ENCODE assay signal across 8 cellular contexts in genomic region chr12:26748741-26749431, GRCh38.
DNase-seq lines count a peak whose midpoint lies in the region; ATAC-seq and TF ChIP-seq lines count a peak whose summit lies in the region.

No MANE protein-coding gene starts in this region.

- intact Hi-C loops in sciatic nerve (cut with DNase I) (no loop called here), adrenal gland (cut with DNase I) (no loop called here)

- ATAC-seq in GM19025 (IDR thresholded peaks at IDR 0.05; ENCODE audit: low read depth, unreplicated experiment) (peak; percentile 35), HG03432 (IDR thresholded peaks at IDR 0.05; ENCODE audit: unreplicated experiment) (peak; percentile 49), GM21576 (IDR thresholded peaks at IDR 0.05; ENCODE audit: unreplicated experiment) (no peak), sciatic nerve (no peak)

- DNase-seq in A172 (ENCODE audit: low spot score) (peak; percentile 22), cardiac fibroblast (ENCODE audit: low read depth in 2 of 2) (peak; percentile 47 to 53), sciatic nerve (ENCODE audit: low spot score) (no peak), cerebellar cortex (ENCODE audit: low spot score) (no peak), adrenal gland (no peak)

- no peaks in the 10 kb centered on the region for H3K27me3 ChIP-seq in adrenal gland

- H3K36me3 ChIP-seq in adrenal gland (replicated peaks in 1 of 2): no peaks in the 10 kb centered on the region

- TF ChIP-seq POLR2A in adrenal gland (IDR thresholded peaks at IDR 0.05): no peak

- no peaks in the 10 kb centered on the region for H3K9me3 ChIP-seq in adrenal gland (replicated peaks in 1 of 3)

- peaks cover 21 to 42% of the 10 kb centered on the region in 2 donors for H3K4me1 ChIP-seq in adrenal gland (replicated peaks in 1 of 2)

- H3K4me3 ChIP-seq in cardiac fibroblast (replicated peaks in 1 of 2; ENCODE audit: low read depth in 2 of 2, low read length in 2 of 2) (no peak overlapping the region), adrenal gland (no peak overlapping the region)

- H3K27ac ChIP-seq in adrenal gland: no peak overlapping the region

- TF ChIP-seq CTCF in cardiac fibroblast (IDR thresholded peaks at IDR 0.05; ENCODE audit: low read depth, low read length) (no peak), adrenal gland (IDR thresholded peaks at IDR 0.05) (no peak)

- WGBS in adrenal gland, 4 donors: 78 to 81% (median 80%) methylated on average over 4 of the region's 4 CpGs

Comparison
In these comparisons a context has a peak if more than half of its experiments do, and no peak if none do; other contexts are left out.
1. DNase-seq: peak in A172 (single experiment) and cardiac fibroblast (2 of 2); none in sciatic nerve (single experiment), cerebellar cortex (single experiment) and adrenal gland (0 of 7).
2. ATAC-seq: peak in GM19025 (single experiment) and HG03432 (single experiment); none in GM21576 (single experiment) and sciatic nerve (single experiment).